In genomic region chr4:94373752-94374151, GRCh38 we compare ENCODE assay signal across 31 cellular contexts. TPM values are rescaled to one million over a fixed set of nuclear protein-coding genes. Genes with fewer than 3 reads are reported as not detected.
DNase-seq lines count a peak whose midpoint lies in the region; ATAC-seq, FAIRE-seq and TF ChIP-seq lines count a peak whose summit lies in the region.
"Had no signal": no experiment of that assay in that cellular context is flagged by ENCODE, and none has a peak within 500 bp of the region (broad histone marks: within the 10 kb centered on the region; RNA-seq: fewer than 3 reads in every experiment).

No MANE protein-coding gene starts in this region.

- CTCF ChIA-PET in HepG2 (lab: Yijun Ruan, JAX; ENCODE audit: low intra/inter-chr PET ratio, low total read pairs) (no interaction called here), K562 (lab: Yijun Ruan, JAX; ENCODE audit: low intra/inter-chr PET ratio) (no interaction called here)

- H2AFZ ChIP-seq in HepG2 (ENCODE audit: low read length) = no peak overlapping the region
- H2AFZ ChIP-seq in K562 (ENCODE audit: low read depth, low read length) = no peak overlapping the region

- intact Hi-C loops in HepG2 (cut with micrococcal nuclease; ENCODE audit: unreplicated experiment) (no loop called here), right lobe of liver (cut with DNase I) (no loop called here), K562 (cut with micrococcal nuclease) (no loop called here)

- H3K79me2 ChIP-seq in HepG2 (ENCODE audit: insufficient read depth, low read length) (no peaks in the 10 kb centered on the region), K562 (ENCODE audit: control insufficient read depth, insufficient read depth, low read length) (no peaks in the 10 kb centered on the region)

- H3K36me3 ChIP-seq in HepG2 (replicated peaks in 1 of 2; ENCODE audit: control insufficient read depth in 1 of 2, insufficient read depth in 2 of 2, low read length in 2 of 2) (no peaks in the 10 kb centered on the region), right lobe of liver (no peaks in the 10 kb centered on the region), K562 (ENCODE audit: control insufficient read depth, insufficient read depth, low read length) (no peaks in the 10 kb centered on the region)
- H3K36me3 ChIP-seq: BE2C, BLaER1 had no signal

- DNase-seq in HepG2 (ENCODE audit: low spot score) (no peak), right lobe of liver (no peak), K562 (ENCODE audit: extremely low read depth in 1 of 4, low spot score in 3 of 4) (no peak), nephron progenitor cell (no peak), cerebellar cortex (ENCODE audit: low spot score) (no peak), HFFc6 (no peak)
- DNase-seq: ACHN; BE2C; C1 segment of cervical spinal cord; CD4-positive, alpha-beta memory T cell; CD4-positive, CD25-positive, alpha-beta regulatory T cell; CD8-positive, alpha-beta memory T cell; COR-L47; DMS 273 treated with DMSO at 0.1 percent for 48 hours; DMS153; DMS53; DMS79; DND-41; EL; GDM1 had no signal

- H3K27me3 ChIP-seq in HepG2 (ENCODE audit: control insufficient read depth in 1 of 2, insufficient read depth in 2 of 2, low read length in 2 of 2) = peaks cover 0 to 3% of the 10 kb centered on the region in 2 experiments; a peak in 1 of 5 replicates
- H3K27me3 ChIP-seq in right lobe of liver = no peaks in the 10 kb centered on the region
- H3K27me3 ChIP-seq in K562 (ENCODE audit: control insufficient read depth in 2 of 2, insufficient read depth in 2 of 2, low read length in 2 of 2) = no peaks in the 10 kb centered on the region
- H3K27me3 ChIP-seq: BE2C, BLaER1 had no signal

- no peak overlapping the region for H3K27ac ChIP-seq in HepG2 (ENCODE audit: extremely low read length, insufficient read depth, low read length)
- H3K27ac ChIP-seq in right lobe of liver = no peak overlapping the region
- no peak overlapping the region for H3K27ac ChIP-seq in K562 (ENCODE audit: extremely low read depth, low read depth, low read length)
- H3K27ac ChIP-seq: 22Rv1, BLaER1 had no signal

- TF ChIP-seq EP300 in HepG2 (IDR thresholded peaks at IDR 0.05; ENCODE audit: low read depth in 2 of 2, low read length in 2 of 2) (no peak), HepG2 (CRISPR knock-in tag; IDR thresholded peaks at IDR 0.05; ENCODE audit: borderline replicate concordance) (no peak), K562 (IDR thresholded peaks at IDR 0.05; ENCODE audit: low read length) (no peak)

- H3K9me1 ChIP-seq in K562 (ENCODE audit: control insufficient read depth, insufficient read depth, low read length) = no peaks in the 10 kb centered on the region

- H3K4me2 ChIP-seq in HepG2 (ENCODE audit: low read depth, low read length) (no peak overlapping the region), K562 (ENCODE audit: insufficient read depth, low read length) (no peak overlapping the region)
- H3K4me2 ChIP-seq: BLaER1 had no signal

- no peak for TF ChIP-seq CTCF in HepG2 (CRISPR knock-in tag; IDR thresholded peaks at IDR 0.05)
- no peak for TF ChIP-seq CTCF in right lobe of liver (IDR thresholded peaks at IDR 0.05)
- TF ChIP-seq CTCF in K562 (IDR thresholded peaks at IDR 0.05 in 2 of 3, conservative IDR thresholded peaks at IDR 0.05 in 1 of 3; ENCODE audit: insufficient read depth in 2 of 3, low read depth in 1 of 3, low read length in 3 of 3) = no peak
- no peak for TF ChIP-seq CTCF in nephron progenitor cell (IDR thresholded peaks at IDR 0.05)
- TF ChIP-seq CTCF in HFFc6 (IDR thresholded peaks at IDR 0.05) = no peak

- H3K4me3 Mint-ChIP-seq in nephron progenitor cell (no peak overlapping the region), HFFc6 (no peak overlapping the region)
- H3K4me3 Mint-ChIP-seq: CD14-positive monocyte; CD4-positive, alpha-beta memory T cell; CD4-positive, CD25-positive, alpha-beta regulatory T cell; CD8-positive, alpha-beta memory T cell had no signal

- H3K4me1 Mint-ChIP-seq in nephron progenitor cell = peaks cover 48% of the 10 kb centered on the region
- H3K4me1 Mint-ChIP-seq in HFFc6 (ENCODE audit: low read depth) = no peaks in the 10 kb centered on the region
- H3K4me1 Mint-ChIP-seq: CD14-positive monocyte; CD4-positive, alpha-beta memory T cell; CD4-positive, CD25-positive, alpha-beta regulatory T cell; CD8-positive, alpha-beta memory T cell had no signal

- ATAC-seq in HepG2 (no peak), right lobe of liver (no peak), K562 (no peak)
- ATAC-seq: GM12878 had no signal

- TF ChIP-seq POLR2A in HepG2 (IDR thresholded peaks at IDR 0.05; ENCODE audit: insufficient read depth in 1 of 2, low read depth in 2 of 2, low read length in 2 of 2) (no peak), right lobe of liver (IDR thresholded peaks at IDR 0.05) (no peak), K562 (conservative IDR thresholded peaks at IDR 0.05) (no peak)

- H3K9me3 ChIP-seq in HepG2 (ENCODE audit: low read length) (no peaks in the 10 kb centered on the region), right lobe of liver (no peaks in the 10 kb centered on the region), K562 (replicated peaks; ENCODE audit: control insufficient read depth, insufficient read depth, low read depth, low read length) (no peaks in the 10 kb centered on the region)
- H3K9me3 ChIP-seq: BE2C, BLaER1 had no signal

- no peak overlapping the region for H3K4me3 ChIP-seq in HepG2 (replicated peaks in 1 of 3; ENCODE audit: insufficient read depth in 1 of 3, low read depth in 2 of 3, low read length in 3 of 3)
- H3K4me3 ChIP-seq in right lobe of liver = no peak overlapping the region
- no peak overlapping the region for H3K4me3 ChIP-seq in K562
- H3K4me3 ChIP-seq: BLaER1, GM12878 had no signal

- H3K27me3 Mint-ChIP-seq in nephron progenitor cell (ENCODE audit: low read depth, poor library complexity) (peaks cover 6% of the 10 kb centered on the region), HFFc6 (ENCODE audit: insufficient read depth) (peaks cover 17% of the 10 kb centered on the region)

- in situ Hi-C loops in HepG2 (cut with HindIII; ENCODE audit: extremely low pct_ligation_motif_present, low pct_unique_long_range_greater_than_20kb) = no loop called here
- in situ Hi-C loops in K562 (cut with MboI) = no loop called here

- TF ChIP-seq RAD21 in HepG2 (CRISPR knock-in tag; IDR thresholded peaks at IDR 0.05) = no peak
- TF ChIP-seq RAD21 in K562 (CRISPR knock-in tag; conservative IDR thresholded peaks at IDR 0.05 in 1 of 2, IDR thresholded peaks at IDR 0.05 in 1 of 2) = no peak

- BruUV-seq in HepG2 (replicated peaks; lab: Mats Ljungman, UMichigan) = no TSS peak
- no TSS peak for BruUV-seq in K562 (replicated peaks; lab: Mats Ljungman, UMichigan)

- FAIRE-seq in HepG2 (lab: Jason Lieb, UNC) (no peak), K562 (lab: Jason Lieb, UNC) (no peak)
- FAIRE-seq: GM12878, GM12892, GM18507 had no signal

- peaks cover 16% of the 10 kb centered on the region for H3K9me3 Mint-ChIP-seq in nephron progenitor cell
- no peaks in the 10 kb centered on the region for H3K9me3 Mint-ChIP-seq in HFFc6
- H3K9me3 Mint-ChIP-seq: CD4-positive, alpha-beta memory T cell; CD8-positive, alpha-beta memory T cell had no signal

- peaks cover 8% of the 10 kb centered on the region for H3K36me3 Mint-ChIP-seq in nephron progenitor cell (ENCODE audit: low read depth)
- no peaks in the 10 kb centered on the region for H3K36me3 Mint-ChIP-seq in HFFc6 (ENCODE audit: low read depth)
- H3K36me3 Mint-ChIP-seq: CD14-positive monocyte; CD4-positive, alpha-beta memory T cell; CD4-positive, CD25-positive, alpha-beta regulatory T cell; CD8-positive, alpha-beta memory T cell had no signal

- H3K27ac Mint-ChIP-seq in nephron progenitor cell (peak overlapping the region; percentile 93), HFFc6 (no peak overlapping the region)
- H3K27ac Mint-ChIP-seq: CD14-positive monocyte; CD4-positive, alpha-beta memory T cell; CD4-positive, CD25-positive, alpha-beta regulatory T cell had no signal

- POLR2A ChIA-PET in HepG2 (lab: Yijun Ruan, JAX) (no interaction called here), K562 (lab: Yijun Ruan, JAX) (interaction anchor here (0.6 kb wide), 1 partner anchor 409 kb away, joined by 3 read pairs; no protein-coding TSS in a partner anchor)

- WGBS in HepG2 (ENCODE audit: low lambda C conversion rate) = 25% methylated on average over 3 of the region's 3 CpGs
- 62% methylated on average over 3 of the region's 3 CpGs for WGBS in right lobe of liver (ENCODE audit: insufficient coverage, low coverage, low lambda C conversion rate, missing lambda C conversion rate)
- 41% methylated on average over 3 of the region's 3 CpGs for WGBS in K562 (ENCODE audit: insufficient coverage, low coverage, missing lambda C conversion rate)

- H3K4me1 ChIP-seq in HepG2 (ENCODE audit: insufficient read depth, low read length) (no peaks in the 10 kb centered on the region), right lobe of liver (no peaks in the 10 kb centered on the region), K562 (replicated peaks in 1 of 2; ENCODE audit: control insufficient read depth in 2 of 2, insufficient read depth in 2 of 2, low read length in 2 of 2) (peaks cover 0 to 7% of the 10 kb centered on the region in 2 experiments; a peak in 1 of 5 replicates)
- H3K4me1 ChIP-seq: BLaER1 had no signal

- H3K9ac ChIP-seq in HepG2 (ENCODE audit: insufficient read depth, low read depth, low read length) = no peak overlapping the region
- no peak overlapping the region for H3K9ac ChIP-seq in K562 (ENCODE audit: insufficient read depth in 1 of 2, low read depth in 2 of 2, low read length in 2 of 2)
- H3K9ac ChIP-seq: BLaER1 had no signal

- H4K20me1 ChIP-seq in HepG2 (ENCODE audit: insufficient read depth, low read length) (no peaks in the 10 kb centered on the region), K562 (replicated peaks; ENCODE audit: control insufficient read depth, insufficient read depth, low read length) (no peaks in the 10 kb centered on the region)
- H4K20me1 ChIP-seq: BLaER1 had no signal

RNA-seq across cellular contexts. Expression of gene HPGDS, which starts 31.1 kb away (rescaled TPM):
- total RNA-seq in HepG2 (2016; rRNA removed; fragmentation: Illumina TruSeq; extraction: Trizol) = not detected in 2 replicates
- not detected in 2 replicates for total RNA-seq in HepG2 (2016; cell fraction: cytosol; rRNA removed; fragmentation: Illumina TruSeq; extraction: Trizol; ENCODE audit: low read depth)
- not detected in 2 replicates for total RNA-seq in HepG2 (2016; cell fraction: insoluble cytoplasmic fraction; rRNA removed; fragmentation: Illumina TruSeq; extraction: Trizol)
- not detected in 2 replicates for total RNA-seq in HepG2 (2016; cell fraction: membrane; rRNA removed; fragmentation: Illumina TruSeq; extraction: Trizol)
- total RNA-seq in HepG2 (2016; cell fraction: nucleus; rRNA removed; fragmentation: Illumina TruSeq; extraction: Trizol) = not detected in 2 replicates
- not detected in 2 replicates for polyA plus RNA-seq in HepG2 (2011; rRNA removed)
- polyA plus RNA-seq in HepG2 (2011; cell fraction: cytosol; rRNA removed) = not detected in 2 replicates
- not detected in 2 replicates for polyA plus RNA-seq in HepG2 (2011; cell fraction: nucleus; rRNA removed)
- polyA plus RNA-seq in HepG2 (2012) = not detected in 2 replicates
- not detected in 2 replicates for polyA plus RNA-seq in HepG2 (2016; cell fraction: cytosol; fragmentation: Illumina TruSeq; extraction: Trizol; ENCODE audit: low read depth)
- polyA plus RNA-seq in HepG2 (2016; cell fraction: insoluble cytoplasmic fraction; fragmentation: Illumina TruSeq; extraction: Trizol; ENCODE audit: low read depth) = not detected in 2 replicates
- polyA plus RNA-seq in HepG2 (2016; cell fraction: membrane; fragmentation: Illumina TruSeq; extraction: Trizol; ENCODE audit: low read depth) = not detected in 2 replicates
- not detected in 2 replicates for polyA plus RNA-seq in HepG2 (2016; cell fraction: nucleus; fragmentation: Illumina TruSeq; extraction: Trizol; ENCODE audit: insufficient read depth, low read depth)
- not detected in 2 replicates for polyA minus RNA-seq in HepG2 (2011; rRNA and poly(A)+ RNA removed; ENCODE audit: low replicate concordance)
- not detected in 2 replicates for polyA minus RNA-seq in HepG2 (2011; cell fraction: cytosol; rRNA and poly(A)+ RNA removed)
- polyA minus RNA-seq in HepG2 (2011; cell fraction: nucleus; rRNA and poly(A)+ RNA removed) = not detected in 2 replicates
- under 1 TPM in 5 of 6 experiments, not detected in 1; 0.16 to 0.98 (median 0.54) TPM for total RNA-seq in right lobe of liver
- not detected in 2 replicates for total RNA-seq in K562 (2011; cell fraction: chromatin; rRNA removed; ENCODE audit: low replicate concordance)
- not detected in 2 replicates for total RNA-seq in K562 (2011; cell fraction: nucleolus; rRNA removed)
- not detected in 2 replicates for total RNA-seq in K562 (2011; cell fraction: nucleoplasm; rRNA removed)
- total RNA-seq in K562 (2014; rRNA removed) = not detected in 2 replicates
- 0.16 TPM in 1 of 2 replicates, not detected in the other for total RNA-seq in K562 (2014; rRNA removed; fragmentation: Illumina TruSeq; extraction: Trizol)
- 0.36 and 0.53 TPM in 2 replicates for total RNA-seq in K562 (2015; rRNA removed; fragmentation: Illumina TruSeq; extraction: Trizol)
- total RNA-seq in K562 (2021) = not detected in 2 replicates
- polyA plus RNA-seq in K562 (2011; rRNA removed) = 0.07 TPM in 1 of 2 replicates, not detected in the other
- not detected in 2 replicates for polyA plus RNA-seq in K562 (2011; cell fraction: cytosol; rRNA removed)
- not detected in 2 replicates for polyA plus RNA-seq in K562 (2011; cell fraction: nucleus; rRNA removed)
- 0.17 and 0.33 TPM in 2 replicates for polyA plus RNA-seq in K562 (2012)
- polyA plus RNA-seq in K562 (2014; fragmentation: Illumina TruSeq; extraction: Trizol) = 0.19 TPM in 1 of 2 replicates, not detected in the other
- polyA plus RNA-seq in K562 (2014; fragmentation: Nextera tagmentation; extraction: Ambion mirVana) = under 1 TPM; 0.07 to 0.14 TPM
- polyA plus RNA-seq in K562 (2014; rRNA removed) = not detected in 2 replicates
- not detected in 2 replicates for polyA minus RNA-seq in K562 (2011; rRNA and poly(A)+ RNA removed)
- not detected in 2 replicates for polyA minus RNA-seq in K562 (2011; cell fraction: cytosol; rRNA and poly(A)+ RNA removed)
- not detected in 2 replicates for polyA minus RNA-seq in K562 (2011; cell fraction: nucleus; rRNA and poly(A)+ RNA removed)
- total RNA-seq in HFFc6 (2021; fragmentation: NEBNext Ultra II Directional; extraction: Animal tissue kit (Norgen Biotek cat#: 25700)) = not detected
- total RNA-seq: A172, A673, Daoy, G401, GM12878 had no signal
- polyA plus RNA-seq: AG04450; CD4-positive, alpha-beta memory T cell; CD8-positive, alpha-beta memory T cell; GM12878 had no signal

Comparison
In these comparisons a context has a peak if more than half of its experiments do, and no peak if none do; other contexts are left out.
1. Of the 241 proteins assayed by ChIP-seq in both HepG2 and K562: peak only in HepG2: none; only in K562: MAFG; in both: MAFF and MAFK; in neither: 238.